In genomic region chr15:73888224-73889041, GRCh38 we compare ENCODE assay signal across 28 cellular contexts. TPM values are rescaled to one million over a fixed set of nuclear protein-coding genes. Genes with fewer than 3 reads are reported as not detected.
"Had no signal": no experiment of that assay in that cellular context is flagged by ENCODE, and none has a peak within 500 bp of the region (broad histone marks: within the 10 kb centered on the region; RNA-seq: fewer than 3 reads in every experiment).

No MANE protein-coding gene starts in this region.

- H3K9ac ChIP-seq: SK-N-SH had no signal

- H3K9me3 Mint-ChIP-seq: activated T-cell treated with anti-CD3 and anti-CD28 coated beads, Interleukin-2, amount 50 U/mL, for 24 hours had no signal

- H3K4me3 ChIP-seq: breast epithelium, SJCRH30 had no signal

- H3K4me2 ChIP-seq: SK-N-SH had no signal

- H3K36me3 ChIP-seq: breast epithelium, SJCRH30, WERI-Rb-1 had no signal

- H3K4me1 ChIP-seq: breast epithelium, SJCRH30 had no signal

- H3K9me3 ChIP-seq: SJCRH30, SK-N-SH had no signal

- H3K27me3 ChIP-seq: breast epithelium had no signal

- H3K27ac ChIP-seq: breast epithelium, SJCRH30, WERI-Rb-1 had no signal

- H3K4me1 Mint-ChIP-seq: activated naive CD4-positive, alpha-beta T cell treated with anti-CD3 and anti-CD28 coated beads, Interleukin-2, amount 10 ng/mL, durations not matched to agents 7 days and 5 days had no signal

- H3K36me3 Mint-ChIP-seq: activated naive CD4-positive, alpha-beta T cell treated with anti-CD3 and anti-CD28 coated beads, Interleukin-2, amount 10 ng/mL, durations not matched to agents 7 days and 5 days had no signal

- H3K27ac Mint-ChIP-seq: activated CD8-positive, alpha-beta T cell treated with anti-CD3 and anti-CD28 coated beads, Interleukin-2, amount 10 ng/mL, durations not matched to agents 7 days and 5 days; activated naive CD4-positive, alpha-beta T cell treated with anti-CD3 and anti-CD28 coated beads, Interleukin-2, amount 10 ng/mL, durations not matched to agents 7 days and 5 days; activated T-cell treated with anti-CD3 and anti-CD28 coated beads, Interleukin-2, amount 50 U/mL, for 24 hours had no signal

- ATAC-seq: activated CD4-positive, CD25-positive, alpha-beta regulatory T cell treated with anti-CD3 and anti-CD28 coated beads, Interleukin-2, amount 50 U/mL, for 24 hours; activated CD8-positive, alpha-beta T cell treated with anti-CD3 and anti-CD28 coated beads, Interleukin-2, amount 10 ng/mL, durations not matched to agents 7 days and 5 days had no signal

- H3K4me3 Mint-ChIP-seq: activated CD8-positive, alpha-beta T cell treated with anti-CD3 and anti-CD28 coated beads, Interleukin-2, amount 10 ng/mL, durations not matched to agents 7 days and 5 days; activated naive CD4-positive, alpha-beta T cell treated with anti-CD3 and anti-CD28 coated beads, Interleukin-2, amount 10 ng/mL, durations not matched to agents 7 days and 5 days; activated T-cell treated with anti-CD3 and anti-CD28 coated beads, Interleukin-2, amount 50 U/mL, for 24 hours had no signal

- DNase-seq: activated CD4-positive, alpha-beta T cell treated with anti-CD3 and anti-CD28 coated beads for 48 hours; activated CD4-positive, alpha-beta T cell treated with anti-CD3 and anti-CD28 coated beads, Interleukin-2, amount 50 U/mL, for 4 hours; activated CD8-positive, alpha-beta T cell treated with anti-CD3 and anti-CD28 coated beads, Interleukin-2, amount 10 ng/mL, durations not matched to agents 7 days and 5 days; activated gamma-delta T cell treated with Interleukin-2 at 50 U/mL for 16 hours; activated naive CD4-positive, alpha-beta T cell treated with anti-CD3 and anti-CD28 coated beads, Interleukin-2, amount 10 ng/mL, durations not matched to agents 7 days and 5 days; aorta; central memory CD4-positive, alpha-beta T cell; KG1; NCI-H1048; NCI-H1930; NCI-H2171; NCI-H2227 treated with DMSO at 0.1 percent for 48 hours; NCI-H446 treated with DMSO at 0.1 percent for 48 hours; NCI-H524 treated with DMSO at 0.1 percent for 48 hours; NCI-H774; Right ventricle myocardium superior; SJCRH30; T-helper 1 cell; WERI-Rb-1 had no signal

RNA-seq across cellular contexts. Expression of gene TBC1D21, which starts 15.1 kb away (rescaled TPM):
- total RNA-seq: activated CD8-positive, alpha-beta T cell treated with anti-CD3 and anti-CD28 coated beads, Interleukin-2, amount 10 ng/mL, durations not matched to agents 7 days and 5 days; aorta; breast epithelium; LHCN-M2; M059J; OCI-LY7; Right ventricle myocardium superior; RPMI7951; SJCRH30; T-helper 2 cell treated with Interferon-gamma antibody and Interleukin-4, amounts not matched to agents 100 ng/mL and 5 ng/mL, for 36 hours had no signal
- polyA plus RNA-seq: aorta, SK-N-SH had no signal

RNA-seq across cellular contexts. Expression of gene LOXL1, which starts 37.8 kb away (rescaled TPM):
- total RNA-seq: OCI-LY7 had no signal
